In genomic region chr16:70767377-70768204, GRCh38 we compare ENCODE assay signal across 19 cellular contexts. TPM values are rescaled to one million over a fixed set of nuclear protein-coding genes. Genes with fewer than 3 reads are reported as not detected.
DNase-seq lines count a peak whose midpoint lies in the region; ATAC-seq, FAIRE-seq and TF ChIP-seq lines count a peak whose summit lies in the region.
"Had no signal": no experiment of that assay in that cellular context is flagged by ENCODE, and none has a peak within 500 bp of the region (broad histone marks: within the 10 kb centered on the region; RNA-seq: fewer than 3 reads in every experiment).

No MANE protein-coding gene starts in this region.

- peak overlapping the region; percentile 13 to 60; a peak in 3 of 6 replicates for H3K27ac ChIP-seq in A549
- H3K27ac ChIP-seq in left lung: no peak overlapping the region
- H3K27ac ChIP-seq: heart left ventricle, neural progenitor cell, WERI-Rb-1 had no signal

- POLR2A ChIA-PET in A549 (lab: Yijun Ruan, JAX) (no interaction called here), WTC11 (lab: Charles Lee) (no interaction called here)

- TF ChIP-seq CTCF in A549 (IDR thresholded peaks at IDR 0.05): no peak
- TF ChIP-seq CTCF in chondrocyte (IDR thresholded peaks at IDR 0.05): no peak
- no peak for TF ChIP-seq CTCF in left lung (IDR thresholded peaks at IDR 0.05)
- TF ChIP-seq CTCF in WTC11 (IDR thresholded peaks at IDR 0.05): no peak

- DNase-seq in A549 (ENCODE audit: low read depth in 1 of 2, low spot score in 1 of 2): no peak
- peak; percentile 53 for DNase-seq in HT1080 (ENCODE audit: low read depth)
- no peak for DNase-seq in chondrocyte (ENCODE audit: low spot score)
- DNase-seq in left lung: peak in 1 of 2 donors; percentile 20
- no peak for DNase-seq in superior temporal gyrus (ENCODE audit: extremely low spot score)
- no peak for DNase-seq in WTC11 (ENCODE audit: low spot score)
- DNase-seq in occipital lobe (lab: John Stamatoyannopoulos, UW): no peak
- DNase-seq: activated naive CD4-positive, alpha-beta T cell treated with anti-CD3 and anti-CD28 coated beads, Interleukin-2, amount 50 U/mL, for 16 hours; effector memory CD8-positive, alpha-beta T cell; NCI-H1417; NCI-H345; stimulated activated naive CD4-positive, alpha-beta T cell treated with Interleukin-2 at 50 U/mL for 16 hours had no signal

- CTCF ChIA-PET in A549 (lab: Yijun Ruan, JAX): interaction anchor here (0.6 to 17.5 kb wide), 9 partner anchors 9 to 308 kb away, joined by 3 to 463 read pairs (median 5); partner anchors contain the start of gene MTSS2
- CTCF ChIA-PET in WTC11 (lab: Charles Lee): interaction anchor here (1.8 to 2.3 kb wide), 2 partner anchors 17 to 88 kb away, joined by 4 to 12 read pairs; no protein-coding TSS in a partner anchor

- H3K27me3 Mint-ChIP-seq in chondrocyte (ENCODE audit: low read depth) (no peaks in the 10 kb centered on the region), WTC11 (ENCODE audit: low read depth) (no peaks in the 10 kb centered on the region)
- H3K27me3 Mint-ChIP-seq: effector memory CD8-positive, alpha-beta T cell had no signal

- H3K36me3 Mint-ChIP-seq in chondrocyte (ENCODE audit: low read depth) (peaks cover 2% of the 10 kb centered on the region), WTC11 (peaks cover 4% of the 10 kb centered on the region; the same call in 1 of the 2 replicates)

- H3K36me3 ChIP-seq in left lung: peaks cover 0 to 89% of the 10 kb centered on the region in 2 donors
- H3K36me3 ChIP-seq: neural progenitor cell had no signal

- no peak for ATAC-seq in A549
- peak; percentile 36 for ATAC-seq in left lung
- ATAC-seq in GM18511 (IDR thresholded peaks at IDR 0.05; ENCODE audit: unreplicated experiment): no peak
- no peak for ATAC-seq in WTC11
- ATAC-seq: effector memory CD8-positive, alpha-beta T cell; heart left ventricle; left lobe of liver had no signal

- H3K4me3 Mint-ChIP-seq in chondrocyte (ENCODE audit: unreplicated experiment) (peak overlapping the region; percentile 5), WTC11 (no peak overlapping the region)
- H3K4me3 Mint-ChIP-seq: effector memory CD8-positive, alpha-beta T cell; neural progenitor cell had no signal

- TF ChIP-seq EP300 in A549 (IDR thresholded peaks at IDR 0.05): no peak

- H3K9me3 Mint-ChIP-seq in chondrocyte (ENCODE audit: low read depth) (no peaks in the 10 kb centered on the region), WTC11 (no peaks in the 10 kb centered on the region)
- H3K9me3 Mint-ChIP-seq: effector memory CD8-positive, alpha-beta T cell; neural progenitor cell had no signal

- no peak for TF ChIP-seq POLR2A in A549 (IDR thresholded peaks at IDR 0.05; ENCODE audit: low read length)

- intact Hi-C loops in left lung (cut with DNase I): no loop called here

- H3K4me1 Mint-ChIP-seq in chondrocyte (ENCODE audit: low read depth): peaks cover 56% of the 10 kb centered on the region
- H3K4me1 Mint-ChIP-seq in WTC11: no peaks in the 10 kb centered on the region

- no peak for TF ChIP-seq RAD21 in A549 (conservative IDR thresholded peaks at IDR 0.05 in 1 of 2, IDR thresholded peaks at IDR 0.05 in 1 of 2)

- WGBS in A549 (ENCODE audit: missing lambda C conversion rate): 59% methylated on average over 4 of the region's 4 CpGs

- no peak for FAIRE-seq in A549 (lab: Jason Lieb, UNC)
- FAIRE-seq: D721Med, H1 had no signal

- H3K9me3 ChIP-seq in A549 (no peaks in the 10 kb centered on the region), left lung (no peaks in the 10 kb centered on the region)
- H3K9me3 ChIP-seq: heart left ventricle had no signal

- peak overlapping the region; percentile 88 for H3K27ac Mint-ChIP-seq in chondrocyte (ENCODE audit: unreplicated experiment)
- no peak overlapping the region for H3K27ac Mint-ChIP-seq in WTC11

- H3K4me3 ChIP-seq in A549 (no peak overlapping the region), left lung (no peak overlapping the region)
- H3K4me3 ChIP-seq: heart left ventricle, neural progenitor cell had no signal

- H3K4me1 ChIP-seq in A549 (peaks cover 27% of the 10 kb centered on the region), left lung (no peaks in the 10 kb centered on the region)
- H3K4me1 ChIP-seq: neural progenitor cell had no signal

- peak overlapping the region; percentile 42 for H3K4me2 ChIP-seq in A549
- H3K4me2 ChIP-seq: neural progenitor cell had no signal

- no peaks in the 10 kb centered on the region for H3K27me3 ChIP-seq in left lung
- H3K27me3 ChIP-seq: heart left ventricle, neural progenitor cell had no signal

TF ChIP-seq in A549, 52 proteins besides CTCF, POLR2A, EP300 and RAD21:
- no peak for TF ChIP-seq HOXB13 (CRISPR knock-in tag; IDR thresholded peaks at IDR 0.05; ENCODE audit: low read depth)
- TF ChIP-seq FOXS1 (CRISPR knock-in tag; IDR thresholded peaks at IDR 0.05): no peak
- no peak for TF ChIP-seq EHMT2 (IDR thresholded peaks at IDR 0.05; ENCODE audit: low read depth)
- no peak for TF ChIP-seq CHD4 (IDR thresholded peaks at IDR 0.05; ENCODE audit: borderline replicate concordance)
- TF ChIP-seq HES2 (IDR thresholded peaks at IDR 0.05): no peak
- TF ChIP-seq NFE2L2 (conservative IDR thresholded peaks at IDR 0.05; ENCODE audit: low read length): no peak
- TF ChIP-seq TFCP2L1 (CRISPR knock-in tag; IDR thresholded peaks at IDR 0.05): no peak
- no peak for TF ChIP-seq HEYL (CRISPR knock-in tag; IDR thresholded peaks at IDR 0.05)
- no peak for TF ChIP-seq PHF8 (IDR thresholded peaks at IDR 0.05; ENCODE audit: borderline replicate concordance, low read depth)
- no peak for TF ChIP-seq GATA3 (IDR thresholded peaks at IDR 0.05; ENCODE audit: borderline replicate concordance)

TF ChIP-seq in WTC11, 78 proteins besides CTCF, POLR2A, EP300 and RAD21:
- TF ChIP-seq E2F4 (CRISPR knock-in tag; IDR thresholded peaks at IDR 0.05; ENCODE audit: borderline replicate concordance, low read depth): no peak
- TF ChIP-seq ZNF121 (CRISPR knock-in tag; IDR thresholded peaks at IDR 0.05): no peak
- TF ChIP-seq ZNF219 (CRISPR knock-in tag; IDR thresholded peaks at IDR 0.05; ENCODE audit: borderline replicate concordance): no peak
- TF ChIP-seq HMGA2 (CRISPR knock-in tag; IDR thresholded peaks at IDR 0.05): no peak
- no peak for TF ChIP-seq EMX1 (CRISPR knock-in tag; IDR thresholded peaks at IDR 0.05)
- TF ChIP-seq STAT6 (CRISPR knock-in tag; conservative IDR thresholded peaks at IDR 0.05; ENCODE audit: low read depth): no peak
- no peak for TF ChIP-seq MAX (CRISPR knock-in tag; IDR thresholded peaks at IDR 0.05)
- no peak for TF ChIP-seq ATF3 (CRISPR knock-in tag; conservative IDR thresholded peaks at IDR 0.05)
- no peak for TF ChIP-seq MXD4 (CRISPR knock-in tag; IDR thresholded peaks at IDR 0.05; ENCODE audit: borderline replicate concordance)
- TF ChIP-seq ZNF317 (CRISPR knock-in tag; IDR thresholded peaks at IDR 0.05; ENCODE audit: borderline replicate concordance, low read depth): no peak
- no peak for TF ChIP-seq KAT7 (CRISPR knock-in tag; IDR thresholded peaks at IDR 0.05; ENCODE audit: borderline replicate concordance)
- TF ChIP-seq NR1H2 (CRISPR knock-in tag; IDR thresholded peaks at IDR 0.05): no peak
- TF ChIP-seq TP53 (CRISPR knock-in tag; IDR thresholded peaks at IDR 0.05): no peak

RNA-seq across cellular contexts. Expression of gene VAC14, which starts 33.4 kb away (rescaled TPM):
- 27.0 and 32.0 TPM in 2 replicates for polyA plus RNA-seq in A549 (2011; rRNA removed)
- polyA plus RNA-seq in A549 (2012; cell fraction: cytosol; rRNA removed): 37.8 and 46.7 TPM in 2 replicates
- polyA plus RNA-seq in A549 (2012; cell fraction: nucleus; rRNA removed): 56.9 and 76.5 TPM in 2 replicates
- polyA plus RNA-seq in A549 (2017; fragmentation: RNase III; extraction: RNeasy Plus Mini Kit Qiagen cat#74134 plus additional on column Dnase treatment): 22.7 to 25.3 TPM (median 23.5 TPM) in 3 replicates
- polyA minus RNA-seq in A549 (2011; rRNA and poly(A)+ RNA removed): 51.8 and 54.6 TPM in 2 replicates
- total RNA-seq in HT1080 (2014; rRNA removed; shearing (Covaris generic)): 70.7 and 103 TPM in 2 replicates
- 50.5 and 58.3 TPM in 2 replicates for polyA plus RNA-seq in HT1080 (2015; cell fraction: cytosol; rRNA removed)
- polyA plus RNA-seq in HT1080 (2015; cell fraction: nucleus; rRNA removed): 42.9 and 48.6 TPM in 2 replicates
- total RNA-seq in chondrocyte: 35.6 to 40.3 TPM (median 37.9 TPM) in 3 replicates
- total RNA-seq in left lung: 10 to 100 TPM; 40.0 to 53.2 TPM
- 58.0 to 60.9 TPM (median 60.1 TPM) in 3 replicates for total RNA-seq in WTC11 (2021)
- total RNA-seq in occipital lobe: 15.9 TPM

Comparison
In these comparisons a context has a peak if more than half of its experiments do, and no peak if none do; other contexts are left out.
1. H3K27ac ChIP-seq: peak in A549 (2 of 2); none in left lung (0 of 2).